In genomic region chr1:86429830-86430229, GRCh38 we compare ENCODE assay signal across 9 cellular contexts. TPM values are rescaled to one million over a fixed set of nuclear protein-coding genes. Genes with fewer than 3 reads are reported as not detected.
A peak's percentile ranks its signal among the peaks of the same experiment; 100 is the strongest.
DNase-seq lines count a peak whose midpoint lies in the region; ATAC-seq, FAIRE-seq and TF ChIP-seq lines count a peak whose summit lies in the region.
"Had no signal": no experiment of that assay in that cellular context is flagged by ENCODE, and none has a peak within 500 bp of the region (broad histone marks: within the 10 kb centered on the region; RNA-seq: fewer than 3 reads in every experiment).

No MANE protein-coding gene starts in this region.

- ATAC-seq in HG02970 (IDR thresholded peaks at IDR 0.05; ENCODE audit: low FRiP score, unreplicated experiment): no peak

- no peak for TF ChIP-seq POLR2A in H54 (IDR thresholded peaks at IDR 0.05; ENCODE audit: low read depth, low read length)

- H3K4me1 ChIP-seq in skeletal muscle satellite cell (ENCODE audit: control insufficient read depth, insufficient read depth, low read length): peaks cover 14% of the 10 kb centered on the region

- H3K9me3 ChIP-seq in SK-N-MC (ENCODE audit: low read depth, low read length) (no peaks in the 10 kb centered on the region), skeletal muscle satellite cell (replicated peaks; ENCODE audit: low read length) (no peaks in the 10 kb centered on the region)

- H3K4me3 ChIP-seq in SK-N-MC (peak overlapping the region; percentile 66), skeletal muscle satellite cell (ENCODE audit: low read length) (no peak overlapping the region)

- no peaks in the 10 kb centered on the region for H3K27me3 ChIP-seq in skeletal muscle satellite cell (ENCODE audit: control insufficient read depth, insufficient read depth, low read length)

- no peaks in the 10 kb centered on the region for H3K36me3 ChIP-seq in SK-N-MC (ENCODE audit: insufficient read depth, low read length)
- H3K36me3 ChIP-seq in skeletal muscle satellite cell (ENCODE audit: insufficient read depth, low read length): no peaks in the 10 kb centered on the region

- DNase-seq in H54 (ENCODE audit: insufficient read length, low spot score): peak; percentile 13
- peak; percentile 99 for DNase-seq in SK-N-MC (ENCODE audit: low read depth, low spot score)
- peak; percentile 95 for DNase-seq in foreskin melanocyte
- DNase-seq in activated T-cell treated with anti-CD3 and anti-CD28 coated beads, Interleukin-2, amount 50 U/mL, for 48 hours: no peak
- DNase-seq in activated CD4-positive, CD25-positive, alpha-beta regulatory T cell (lab: John Stamatoyannopoulos, UW): no peak
- DNase-seq in LoVo (ENCODE audit: low spot score): no peak
- DNase-seq: activated naive CD8-positive, alpha-beta T cell treated with anti-CD3 and anti-CD28 coated beads, Interleukin-2, amount 10 ng/mL, durations not matched to agents 7 days and 5 days had no signal

- peak overlapping the region; percentile 52 for H3K9ac ChIP-seq in SK-N-MC (ENCODE audit: insufficient read length)
- peak overlapping the region; percentile 32 for H3K9ac ChIP-seq in skeletal muscle satellite cell (ENCODE audit: low read depth, low read length)

- peak overlapping the region; percentile 92 for H3K27ac ChIP-seq in SK-N-MC

- peak; percentile 87 for FAIRE-seq in H54 (lab: Jason Lieb, UNC)

- H3K4me2 ChIP-seq in skeletal muscle satellite cell (ENCODE audit: low read length): peak overlapping the region; percentile 46

RNA-seq across cellular contexts. Expression of gene CLCA2, which starts 5.9 kb away (rescaled TPM):
- 0.22 TPM in 1 of 2 replicates, not detected in the other for total RNA-seq in skeletal muscle satellite cell (2012; rRNA removed)
- total RNA-seq: activated naive CD8-positive, alpha-beta T cell treated with anti-CD3 and anti-CD28 coated beads, Interleukin-2, amount 10 ng/mL, durations not matched to agents 7 days and 5 days had no signal

RNA-seq across cellular contexts. Expression of gene ODF2L, which starts 33.7 kb away (rescaled TPM):
- 19.7 and 26.9 TPM in 2 replicates for total RNA-seq in skeletal muscle satellite cell (2012; rRNA removed)

RNA-seq across cellular contexts. Expression of gene CLCA1, which starts 38.9 kb away (rescaled TPM):
- not detected in 2 replicates for total RNA-seq in skeletal muscle satellite cell (2012; rRNA removed)
- total RNA-seq: activated naive CD8-positive, alpha-beta T cell treated with anti-CD3 and anti-CD28 coated beads, Interleukin-2, amount 10 ng/mL, durations not matched to agents 7 days and 5 days had no signal

Comparison
In these comparisons a context has a peak if more than half of its experiments do, and no peak if none do; other contexts are left out.
1. DNase-seq: peak in H54 (single experiment), SK-N-MC (single experiment) and foreskin melanocyte (single experiment); none in activated T-cell treated with anti-CD3 and anti-CD28 coated beads, Interleukin-2, amount 50 U/mL, for 48 hours (0 of 2), activated CD4-positive, CD25-positive, alpha-beta regulatory T cell (0 of 4) and LoVo (single experiment).